Comparison of ENCODE assay signal across 16 cellular contexts in genomic region chr1:115258302-115258866, GRCh38.
DNase-seq lines count a peak whose midpoint lies in the region; ATAC-seq, FAIRE-seq and TF ChIP-seq lines count a peak whose summit lies in the region.
"Had no signal": no experiment of that assay in that cellular context is flagged by ENCODE, and none has a peak within 500 bp of the region (broad histone marks: within the 10 kb centered on the region; RNA-seq: fewer than 3 reads in every experiment).

No MANE protein-coding gene starts in this region.

- H3K4me1 Mint-ChIP-seq in activated T-helper 17 cell treated with anti-CD3 and anti-CD28 coated beads, Interleukin-2, amount 50 U/mL, for 72 hours, result no peaks in the 10 kb centered on the region
- peaks cover 15% of the 10 kb centered on the region for H3K4me1 Mint-ChIP-seq in osteocyte (ENCODE audit: unreplicated experiment)
- H3K4me1 Mint-ChIP-seq: naive B cell had no signal

- no peaks in the 10 kb centered on the region for H3K36me3 Mint-ChIP-seq in activated T-helper 17 cell treated with anti-CD3 and anti-CD28 coated beads, Interleukin-2, amount 50 U/mL, for 72 hours (ENCODE audit: low read depth)
- peaks cover 1% of the 10 kb centered on the region for H3K36me3 Mint-ChIP-seq in osteocyte (ENCODE audit: unreplicated experiment)

- peaks cover 17% of the 10 kb centered on the region for H3K27me3 Mint-ChIP-seq in activated T-helper 17 cell treated with anti-CD3 and anti-CD28 coated beads, Interleukin-2, amount 50 U/mL, for 72 hours
- no peaks in the 10 kb centered on the region for H3K27me3 Mint-ChIP-seq in osteocyte (ENCODE audit: unreplicated experiment)

- no peak overlapping the region for H3K4me3 ChIP-seq in fibroblast of mammary gland (ENCODE audit: control insufficient read depth, low read depth, low read length)
- H3K4me3 ChIP-seq: left ventricle myocardium inferior, prostate gland had no signal

- DNase-seq in DMS53 (lab: John Stamatoyannopoulos, UW), result peak; percentile 42
- no peak for DNase-seq in DMS53 treated with DMSO at 0.1 percent for 48 hours (lab: John Stamatoyannopoulos, UW; ENCODE audit: unreplicated experiment)
- DNase-seq in fibroblast of mammary gland (ENCODE audit: low read depth), result peak; percentile 92
- DNase-seq in urothelium cell line (ENCODE audit: low spot score), result peak; percentile 47
- no peak for DNase-seq in osteocyte (ENCODE audit: extremely low spot score, unreplicated experiment)
- DNase-seq in central memory CD4-positive, alpha-beta T cell, result no peak
- DNase-seq in retina, result no peak
- DNase-seq: activated CD8-positive, alpha-beta memory T cell treated with anti-CD3 and anti-CD28 coated beads for 24 hours; activated gamma-delta T cell treated with Interleukin-2 at 50 U/mL for 16 hours; COR-L47; GOT3; left ventricle myocardium inferior; naive B cell; NCI-H2081 treated with DMSO at 0.1 percent for 48 hours had no signal

- TF ChIP-seq CTCF in fibroblast of mammary gland (conservative IDR thresholded peaks at IDR 0.05; ENCODE audit: control insufficient read depth, insufficient read depth, low read depth, low read length) (no peak), osteocyte (IDR thresholded peaks at IDR 0.05) (no peak)

- peak; percentile 34 for ATAC-seq in activated T-helper 17 cell treated with anti-CD3 and anti-CD28 coated beads, Interleukin-2, amount 50 U/mL, for 72 hours (replicated peaks)

- no peak overlapping the region for H3K4me3 Mint-ChIP-seq in activated T-helper 17 cell treated with anti-CD3 and anti-CD28 coated beads, Interleukin-2, amount 50 U/mL, for 72 hours
- H3K4me3 Mint-ChIP-seq in osteocyte (ENCODE audit: unreplicated experiment), result no peak overlapping the region
- H3K4me3 Mint-ChIP-seq: naive B cell had no signal

- H3K27ac Mint-ChIP-seq in activated T-helper 17 cell treated with anti-CD3 and anti-CD28 coated beads, Interleukin-2, amount 50 U/mL, for 72 hours, result no peak overlapping the region
- no peak overlapping the region for H3K27ac Mint-ChIP-seq in osteocyte (ENCODE audit: unreplicated experiment)
- H3K27ac Mint-ChIP-seq: naive B cell had no signal

- FAIRE-seq in urothelium cell line (lab: Jason Lieb, UNC), result peak; percentile 40

- H3K9me3 Mint-ChIP-seq in activated T-helper 17 cell treated with anti-CD3 and anti-CD28 coated beads, Interleukin-2, amount 50 U/mL, for 72 hours, result peaks cover 5% of the 10 kb centered on the region
- H3K9me3 Mint-ChIP-seq in osteocyte (ENCODE audit: unreplicated experiment), result peaks cover 17% of the 10 kb centered on the region

Comparison
In these comparisons a context has a peak if more than half of its experiments do, and no peak if none do; other contexts are left out.
1. DNase-seq: peak in DMS53 (single experiment), fibroblast of mammary gland (single experiment) and urothelium cell line (single experiment); none in DMS53 treated with DMSO at 0.1 percent for 48 hours (single experiment), osteocyte (single experiment), central memory CD4-positive, alpha-beta T cell (single experiment) and retina (single experiment).